ENCODE assay signal across 9 cellular contexts in genomic region chr2:75241696-75242095, GRCh38.
DNase-seq lines count a peak whose midpoint lies in the region; ATAC-seq lines count a peak whose summit lies in the region.
"Had no signal": no experiment of that assay in that cellular context is flagged by ENCODE, and none has a peak within 500 bp of the region (broad histone marks: within the 10 kb centered on the region; RNA-seq: fewer than 3 reads in every experiment).

No MANE protein-coding gene starts in this region.

- H3K4me3 Mint-ChIP-seq in activated T-cell treated with anti-CD3 and anti-CD28 coated beads, Interleukin-2, amount 50 U/mL, for 24 hours, result no peak overlapping the region
- H3K4me3 Mint-ChIP-seq: activated naive CD4-positive, alpha-beta T cell treated with anti-CD3 and anti-CD28 coated beads, Interleukin-2, amount 10 ng/mL, durations not matched to agents 7 days and 5 days had no signal

- peak; percentile 25 for DNase-seq in GF-D8 (lab: John Stamatoyannopoulos, UW)
- peak; percentile 58 for DNase-seq in KBM-7
- DNase-seq in SKM-1 (lab: John Stamatoyannopoulos, UW; ENCODE audit: unreplicated experiment), result peak; percentile 3
- DNase-seq in iris pigment epithelial cell (ENCODE audit: low read depth), result peak; percentile 54
- no peak for DNase-seq in activated CD4-positive, alpha-beta T cell treated with anti-CD3 and anti-CD28 coated beads for 4 hours
- no peak for DNase-seq in COR-L47 (lab: John Stamatoyannopoulos, UW)
- DNase-seq in activated T-cell treated with anti-CD3 and anti-CD28 coated beads, Interleukin-2, amount 50 U/mL, for 24 hours, result no peak
- DNase-seq: activated naive CD4-positive, alpha-beta T cell treated with anti-CD3 and anti-CD28 coated beads, Interleukin-2, amount 10 ng/mL, durations not matched to agents 7 days and 5 days had no signal

- in situ Hi-C loops in KBM-7 (cut with MboI; ENCODE audit: low pct_unique_long_range_greater_than_20kb, low sequenced_read_pairs), result loop anchor here (25.0 kb wide), 1 partner anchor 329 kb away; no protein-coding TSS in a partner anchor

- no peaks in the 10 kb centered on the region for H3K27me3 Mint-ChIP-seq in activated T-cell treated with anti-CD3 and anti-CD28 coated beads, Interleukin-2, amount 50 U/mL, for 24 hours
- H3K27me3 Mint-ChIP-seq: activated naive CD4-positive, alpha-beta T cell treated with anti-CD3 and anti-CD28 coated beads, Interleukin-2, amount 10 ng/mL, durations not matched to agents 7 days and 5 days had no signal

- no peaks in the 10 kb centered on the region for H3K36me3 Mint-ChIP-seq in activated T-cell treated with anti-CD3 and anti-CD28 coated beads, Interleukin-2, amount 50 U/mL, for 24 hours (ENCODE audit: low read depth)
- H3K36me3 Mint-ChIP-seq: activated naive CD4-positive, alpha-beta T cell treated with anti-CD3 and anti-CD28 coated beads, Interleukin-2, amount 10 ng/mL, durations not matched to agents 7 days and 5 days had no signal

- no peak overlapping the region for H3K27ac Mint-ChIP-seq in activated T-cell treated with anti-CD3 and anti-CD28 coated beads, Interleukin-2, amount 50 U/mL, for 24 hours
- H3K27ac Mint-ChIP-seq: activated naive CD4-positive, alpha-beta T cell treated with anti-CD3 and anti-CD28 coated beads, Interleukin-2, amount 10 ng/mL, durations not matched to agents 7 days and 5 days had no signal

- ATAC-seq in HG02763 (IDR thresholded peaks at IDR 0.05; ENCODE audit: unreplicated experiment), result no peak

- peaks cover 30% of the 10 kb centered on the region for H3K9me3 Mint-ChIP-seq in activated T-cell treated with anti-CD3 and anti-CD28 coated beads, Interleukin-2, amount 50 U/mL, for 24 hours

- H3K4me1 Mint-ChIP-seq in activated T-cell treated with anti-CD3 and anti-CD28 coated beads, Interleukin-2, amount 50 U/mL, for 24 hours (ENCODE audit: low read depth), result no peaks in the 10 kb centered on the region
- H3K4me1 Mint-ChIP-seq: activated naive CD4-positive, alpha-beta T cell treated with anti-CD3 and anti-CD28 coated beads, Interleukin-2, amount 10 ng/mL, durations not matched to agents 7 days and 5 days had no signal

Comparison
In these comparisons a context has a peak if more than half of its experiments do, and no peak if none do; other contexts are left out.
1. DNase-seq: peak in GF-D8 (single experiment), KBM-7 (single experiment), SKM-1 (single experiment) and iris pigment epithelial cell (single experiment); none in activated CD4-positive, alpha-beta T cell treated with anti-CD3 and anti-CD28 coated beads for 4 hours (0 of 2), COR-L47 (single experiment) and activated T-cell treated with anti-CD3 and anti-CD28 coated beads, Interleukin-2, amount 50 U/mL, for 24 hours (single experiment).